In the genomic region with DNA sequence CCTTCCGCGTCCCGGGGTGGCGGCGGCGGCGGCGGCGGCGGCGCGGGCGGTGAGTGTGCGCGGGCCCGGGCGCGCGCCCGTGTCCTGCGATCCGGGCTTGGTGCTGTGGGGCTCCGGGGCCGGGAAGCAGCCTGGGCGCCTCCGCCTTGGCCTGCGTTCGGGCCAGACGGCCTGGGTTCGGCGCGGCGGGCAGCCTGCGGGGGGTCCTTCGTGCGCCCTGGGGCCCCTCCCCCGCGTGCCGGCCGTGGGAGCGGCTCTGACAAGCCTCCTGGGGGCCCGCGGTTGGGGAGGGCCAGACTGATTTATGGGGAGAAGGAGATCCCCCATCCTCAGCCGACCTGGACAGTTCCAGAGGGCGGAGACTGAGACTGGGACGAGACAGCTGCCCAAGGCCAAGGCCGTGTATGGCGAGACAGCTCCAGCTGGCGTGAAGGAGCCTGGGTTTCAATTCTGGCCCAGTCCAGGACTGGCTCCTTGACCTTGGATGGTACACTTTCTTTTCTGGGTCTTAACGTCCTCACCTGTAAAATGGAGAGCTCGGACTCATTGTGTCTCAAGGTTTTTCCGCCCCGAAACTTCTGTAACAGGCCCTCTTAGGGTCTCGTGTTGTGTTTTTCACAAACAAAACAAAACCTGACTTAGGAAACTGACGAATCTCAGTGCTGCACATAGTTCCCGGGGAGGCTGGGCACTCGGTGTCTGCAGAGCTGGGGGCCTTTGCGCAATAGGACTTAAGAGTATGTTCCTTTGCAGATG, we compare ENCODE assay signal across 8 cellular contexts. TPM values are rescaled to one million over a fixed set of nuclear protein-coding genes. Genes with fewer than 3 reads are reported as not detected.
DNase-seq lines count a peak whose midpoint lies in the region; ATAC-seq and TF ChIP-seq lines count a peak whose summit lies in the region.

No MANE protein-coding gene starts in this region.

- TF ChIP-seq POLR2A in vagina (IDR thresholded peaks at IDR 0.05) = no peak

- no peaks in the 10 kb centered on the region for H3K36me3 ChIP-seq in vagina

- no peaks in the 10 kb centered on the region for H3K9me3 Mint-ChIP-seq in activated T-helper 2 cell treated with anti-CD3 and anti-CD28 coated beads, Interferon-gamma antibody, Interleukin-2, Interleukin-4, amounts not matched to agents 10 μg/mL and 5 μg/mL and 100 μg/mL, durations not matched to agents 14 hours and 24 hours and 36 hours
- H3K9me3 Mint-ChIP-seq in neural crest cell = no peaks in the 10 kb centered on the region

- ATAC-seq in GM18861 (IDR thresholded peaks at IDR 0.05; ENCODE audit: unreplicated experiment) (peak; percentile 32), HG03095 (IDR thresholded peaks at IDR 0.05; ENCODE audit: unreplicated experiment) (peak; percentile 26)

- H3K27me3 Mint-ChIP-seq in activated T-helper 2 cell treated with anti-CD3 and anti-CD28 coated beads, Interferon-gamma antibody, Interleukin-2, Interleukin-4, amounts not matched to agents 10 μg/mL and 5 μg/mL and 100 μg/mL, durations not matched to agents 14 hours and 24 hours and 36 hours (ENCODE audit: low read depth) = no peaks in the 10 kb centered on the region
- no peaks in the 10 kb centered on the region for H3K27me3 Mint-ChIP-seq in neural crest cell (ENCODE audit: low read depth)

- peak overlapping the region; percentile 83 for H3K4me3 Mint-ChIP-seq in activated T-helper 2 cell treated with anti-CD3 and anti-CD28 coated beads, Interferon-gamma antibody, Interleukin-2, Interleukin-4, amounts not matched to agents 10 μg/mL and 5 μg/mL and 100 μg/mL, durations not matched to agents 14 hours and 24 hours and 36 hours (ENCODE audit: low read depth)
- peak overlapping the region; percentile 84 for H3K4me3 Mint-ChIP-seq in neural crest cell

- intact Hi-C loops in activated T-helper 2 cell treated with anti-CD3 and anti-CD28 coated beads, Interferon-gamma antibody, Interleukin-2, Interleukin-4, amounts not matched to agents 10 μg/mL and 5 μg/mL and 100 μg/mL, durations not matched to agents 14 hours and 24 hours and 36 hours (cut with micrococcal nuclease) = loop anchor here (1.0 to 2.0 kb wide), 4 partner anchors 19 to 106 kb away; a partner anchor contains a TSS
- intact Hi-C loops in vagina (cut with DNase I) = no loop called here

- peak overlapping the region; percentile 88 for H3K27ac ChIP-seq in vagina

- TF ChIP-seq CTCF in foreskin fibroblast (IDR thresholded peaks at IDR 0.05; ENCODE audit: low read depth, low read length) (no peak), neural crest cell (conservative IDR thresholded peaks at IDR 0.05) (no peak), vagina (IDR thresholded peaks at IDR 0.05) (no peak)

- H3K4me1 Mint-ChIP-seq in activated T-helper 2 cell treated with anti-CD3 and anti-CD28 coated beads, Interferon-gamma antibody, Interleukin-2, Interleukin-4, amounts not matched to agents 10 μg/mL and 5 μg/mL and 100 μg/mL, durations not matched to agents 14 hours and 24 hours and 36 hours (ENCODE audit: low read depth) = peaks cover 44% of the 10 kb centered on the region
- peaks cover 29% of the 10 kb centered on the region for H3K4me1 Mint-ChIP-seq in neural crest cell

- peak; percentile 49 for DNase-seq in Ammon's horn (ENCODE audit: low spot score)
- peak; percentile 13 for DNase-seq in NCI-H774 (lab: John Stamatoyannopoulos, UW)
- DNase-seq in activated T-helper 2 cell treated with anti-CD3 and anti-CD28 coated beads, Interferon-gamma antibody, Interleukin-2, Interleukin-4, amounts not matched to agents 10 μg/mL and 5 μg/mL and 100 μg/mL, durations not matched to agents 14 hours and 24 hours and 36 hours (ENCODE audit: low spot score) = peak; percentile 14
- peak; percentile 63 to 82 for DNase-seq in foreskin fibroblast
- DNase-seq in neural crest cell (ENCODE audit: low read depth, low spot score) = peak; percentile 41
- DNase-seq in vagina (ENCODE audit: extremely low spot score in 2 of 2) = no peak

- H3K36me3 Mint-ChIP-seq in activated T-helper 2 cell treated with anti-CD3 and anti-CD28 coated beads, Interferon-gamma antibody, Interleukin-2, Interleukin-4, amounts not matched to agents 10 μg/mL and 5 μg/mL and 100 μg/mL, durations not matched to agents 14 hours and 24 hours and 36 hours (ENCODE audit: low read depth) = peaks cover 17% of the 10 kb centered on the region
- H3K36me3 Mint-ChIP-seq in neural crest cell (ENCODE audit: low read depth) = no peaks in the 10 kb centered on the region

- H3K4me3 ChIP-seq in foreskin fibroblast (ENCODE audit: low read depth in 1 of 2, low read length in 2 of 2) (peak overlapping the region; percentile 65 to 76), vagina (peak overlapping the region; percentile 73 to 80)

- H3K27ac Mint-ChIP-seq in activated T-helper 2 cell treated with anti-CD3 and anti-CD28 coated beads, Interferon-gamma antibody, Interleukin-2, Interleukin-4, amounts not matched to agents 10 μg/mL and 5 μg/mL and 100 μg/mL, durations not matched to agents 14 hours and 24 hours and 36 hours = peak overlapping the region; percentile 86
- no peak overlapping the region for H3K27ac Mint-ChIP-seq in neural crest cell (ENCODE audit: unreplicated experiment)

- H3K4me1 ChIP-seq in vagina = peaks cover 26% of the 10 kb centered on the region

- H3K9me3 ChIP-seq in vagina = no peaks in the 10 kb centered on the region

- no peaks in the 10 kb centered on the region for H3K27me3 ChIP-seq in vagina

RNA-seq across cellular contexts. Expression of a gene that starts 0.6 kb away (rescaled TPM):
- total RNA-seq in activated T-helper 2 cell treated with anti-CD3 and anti-CD28 coated beads, Interferon-gamma antibody, Interleukin-2, Interleukin-4, amounts not matched to agents 10 μg/mL and 5 μg/mL and 100 μg/mL, durations not matched to agents 14 hours and 24 hours and 36 hours = 17.7 and 19.4 TPM in 2 replicates
- 9.3 and 9.8 TPM in 2 replicates for total RNA-seq in neural crest cell
- 11.5 TPM for total RNA-seq in vagina

RNA-seq across cellular contexts. Expression of a gene that starts 24.1 kb away (rescaled TPM):
- total RNA-seq in activated T-helper 2 cell treated with anti-CD3 and anti-CD28 coated beads, Interferon-gamma antibody, Interleukin-2, Interleukin-4, amounts not matched to agents 10 μg/mL and 5 μg/mL and 100 μg/mL, durations not matched to agents 14 hours and 24 hours and 36 hours = 45.2 and 48.1 TPM in 2 replicates
- total RNA-seq in neural crest cell = 111 and 112 TPM in 2 replicates
- total RNA-seq in vagina = 161 TPM

RNA-seq across cellular contexts. Expression of a gene that starts 45.9 kb away (rescaled TPM):
- total RNA-seq in activated T-helper 2 cell treated with anti-CD3 and anti-CD28 coated beads, Interferon-gamma antibody, Interleukin-2, Interleukin-4, amounts not matched to agents 10 μg/mL and 5 μg/mL and 100 μg/mL, durations not matched to agents 14 hours and 24 hours and 36 hours = not detected in 2 replicates
- total RNA-seq in neural crest cell = not detected in 2 replicates
- not detected for total RNA-seq in vagina

Comparison
In these comparisons a context has a peak if more than half of its experiments do, and no peak if none do; other contexts are left out.
1. DNase-seq: peak in Ammon's horn (single experiment), NCI-H774 (single experiment), activated T-helper 2 cell treated with anti-CD3 and anti-CD28 coated beads, Interferon-gamma antibody, Interleukin-2, Interleukin-4, amounts not matched to agents 10 μg/mL and 5 μg/mL and 100 μg/mL, durations not matched to agents 14 hours and 24 hours and 36 hours (single experiment), foreskin fibroblast (2 of 2) and neural crest cell (single experiment); none in vagina (0 of 2).